ENCODE assay signal across 2 cellular contexts in the genomic region with DNA sequence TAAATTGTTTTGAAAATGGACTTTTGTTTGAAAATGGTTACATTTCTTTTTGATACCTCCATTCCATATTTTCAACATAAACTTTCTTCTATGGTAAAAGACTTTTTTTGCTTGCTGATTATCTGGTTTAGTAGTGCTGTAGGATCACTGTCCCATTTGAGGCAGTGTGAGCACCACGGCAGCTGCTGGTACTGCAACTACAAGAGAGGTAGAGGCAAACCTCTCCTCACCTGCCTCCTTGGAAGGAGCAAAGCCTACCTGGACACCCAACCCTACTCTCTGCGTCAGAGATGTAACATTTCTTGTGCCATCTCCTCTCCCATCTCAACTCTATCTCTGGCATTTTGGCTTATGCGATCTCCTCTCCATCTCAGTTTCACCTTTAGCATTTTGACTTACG.
TF ChIP-seq lines count a peak whose summit lies in the region.

No MANE protein-coding gene starts in this region.

TF ChIP-seq in K562, 482 proteins besides CTCF, POLR2A, EP300 and RAD21:
- TF ChIP-seq SMAD2 (IDR thresholded peaks at IDR 0.05; ENCODE audit: low read depth, low read length) = no peak
- TF ChIP-seq SRSF9 (IDR thresholded peaks at IDR 0.05; ENCODE audit: borderline replicate concordance, low read depth, low read length) = no peak
- no peak for TF ChIP-seq ZNF24 (IDR thresholded peaks at IDR 0.05)
- no peak for TF ChIP-seq ZFP1 (CRISPR knock-in tag; IDR thresholded peaks at IDR 0.05)

TF ChIP-seq in GM12891, 5 proteins besides CTCF, POLR2A, EP300 and RAD21:
- no peak for TF ChIP-seq POU2F2 (IDR thresholded peaks at IDR 0.05; ENCODE audit: low read depth, low read length)
- TF ChIP-seq SPI1 (IDR thresholded peaks at IDR 0.05; ENCODE audit: low read depth, low read length) = no peak
- TF ChIP-seq POLR2AphosphoS5 (IDR thresholded peaks at IDR 0.05; ENCODE audit: low read depth, low read length) = no peak
- no peak for TF ChIP-seq PAX5 (IDR thresholded peaks at IDR 0.05; ENCODE audit: insufficient read depth, low read length, severe bottlenecking)
- no peak for TF ChIP-seq TAF1 (IDR thresholded peaks at IDR 0.05; ENCODE audit: low read depth, low read length)
